31 cellular contexts compared by ENCODE assay signal in genomic region chr13:32456591-32456990, GRCh38.
"Had no signal": no experiment of that assay in that cellular context is flagged by ENCODE, and none has a peak within 500 bp of the region (broad histone marks: within the 10 kb centered on the region; RNA-seq: fewer than 3 reads in every experiment).

No MANE protein-coding gene starts in this region.

- H3K4me1 ChIP-seq: neural progenitor cell, parathyroid adenoma, suprapubic skin, testis, tibial artery, transverse colon, upper lobe of right lung, uterus had no signal

- H3K27me3 ChIP-seq: neural progenitor cell, ovary, spleen, suprapubic skin, testis, tibial artery, transverse colon, upper lobe of right lung, uterus had no signal

- H3K4me1 Mint-ChIP-seq: neural progenitor cell; stimulated activated memory B cell treated with anti-CD40 and anti-IgM and Interleukin-4, amounts not matched to agents 10 μg/mL and 1 μg/mL and 100 μg/mL, for 72 hours; stimulated activated naive CD8-positive, alpha-beta T cell treated with anti-CD3 and anti-CD28 coated beads, Interleukin-15, amount 100 ng/mL, for 72 hours had no signal

- H3K9ac ChIP-seq: neural progenitor cell, parathyroid adenoma had no signal

- H3K27ac ChIP-seq: neural progenitor cell, ovary, parathyroid adenoma, skin epidermis, spleen, suprapubic skin, testis, tibial artery, transverse colon, upper lobe of right lung, uterus had no signal

- H3K9me3 ChIP-seq: suprapubic skin, testis had no signal

- H3K4me2 ChIP-seq: neural progenitor cell, smooth muscle cell had no signal

- H3K27ac Mint-ChIP-seq: natural killer cell; nephron; neural progenitor cell; progenitor cell of endocrine pancreas; stimulated activated memory B cell treated with anti-CD40 and anti-IgM and Interleukin-4, amounts not matched to agents 10 μg/mL and 1 μg/mL and 100 μg/mL, for 72 hours; stimulated activated naive CD8-positive, alpha-beta T cell treated with anti-CD3 and anti-CD28 coated beads, Interleukin-15, amount 100 ng/mL, for 72 hours; type B pancreatic cell had no signal

- H3K4me3 ChIP-seq: neural progenitor cell, ovary, psoas muscle, skin epidermis, smooth muscle cell, spleen, suprapubic skin, testis, tibial artery, transverse colon, upper lobe of right lung, uterus had no signal

- H3K36me3 ChIP-seq: neural progenitor cell, ovary, upper lobe of right lung, uterus had no signal

- H2AFZ ChIP-seq: neural progenitor cell, parathyroid adenoma had no signal

- DNase-seq: natural killer cell; occipital lobe; ovary; posterior cingulate gyrus; psoas muscle; right cardiac atrium; spleen; stimulated activated CD4-positive, alpha-beta T cell treated with anti-CD3 and anti-CD28 coated beads, Interleukin-12 subunit alpha, Interleukin-12 subunit beta, amount 100 ng/mL, for 4 hours; stimulated activated CD4-positive, alpha-beta T cell treated with anti-CD3 and anti-CD28 coated beads, Interleukin-1b, Interleukin-23, amount 100 ng/mL, for 48 hours; stimulated activated CD4-positive, alpha-beta T cell treated with anti-CD3 and anti-CD28 coated beads, Interleukin-4, amount 100 ng/mL, for 1 hour; stimulated activated CD4-positive, alpha-beta T cell treated with anti-CD3 and anti-CD28 coated beads, Interleukin-4, amount 100 ng/mL, for 4 hours; stimulated activated CD8-positive, alpha-beta memory T cell treated with anti-CD3 and anti-CD28 coated beads, Interleukin-4, amount 100 ng/mL, for 48 hours; stimulated activated naive CD4-positive, alpha-beta T cell; stimulated activated naive CD8-positive, alpha-beta T cell treated with anti-CD3 and anti-CD28 coated beads, Interleukin-15, amount 100 ng/mL, for 72 hours; stimulated activated naive CD8-positive, alpha-beta T cell treated with anti-CD3 and anti-CD28 coated beads, Interleukin-15, Interleukin-2, amounts not matched to agents 100 U/mL and 50 U/mL, for 24 hours; substantia nigra; testis; tibial artery; transverse colon; upper lobe of right lung; uterus had no signal

- H3K4me3 Mint-ChIP-seq: natural killer cell; nephron; stimulated activated memory B cell treated with anti-CD40 and anti-IgM and Interleukin-4, amounts not matched to agents 10 μg/mL and 1 μg/mL and 100 μg/mL, for 72 hours; stimulated activated naive CD8-positive, alpha-beta T cell treated with anti-CD3 and anti-CD28 coated beads, Interleukin-15, amount 100 ng/mL, for 72 hours; type B pancreatic cell had no signal

- ATAC-seq: natural killer cell; right cardiac atrium; sciatic nerve; stimulated activated memory B cell treated with anti-CD40 and anti-IgM and Interleukin-4, amounts not matched to agents 10 μg/mL and 1 μg/mL and 100 μg/mL, for 72 hours; stimulated activated naive CD8-positive, alpha-beta T cell treated with anti-CD3 and anti-CD28 coated beads, Interleukin-15, amount 100 ng/mL, for 72 hours; stimulated activated naive CD8-positive, alpha-beta T cell treated with anti-CD3 and anti-CD28 coated beads, Interleukin-15, Interleukin-2, amounts not matched to agents 100 U/mL and 50 U/mL, for 24 hours; upper lobe of right lung had no signal

- H3K27me3 Mint-ChIP-seq: progenitor cell of endocrine pancreas; stimulated activated memory B cell treated with anti-CD40 and anti-IgM and Interleukin-4, amounts not matched to agents 10 μg/mL and 1 μg/mL and 100 μg/mL, for 72 hours; stimulated activated naive CD8-positive, alpha-beta T cell treated with anti-CD3 and anti-CD28 coated beads, Interleukin-15, amount 100 ng/mL, for 72 hours; type B pancreatic cell had no signal
